Comparison of ENCODE assay signal across 8 cellular contexts in the genomic region with DNA sequence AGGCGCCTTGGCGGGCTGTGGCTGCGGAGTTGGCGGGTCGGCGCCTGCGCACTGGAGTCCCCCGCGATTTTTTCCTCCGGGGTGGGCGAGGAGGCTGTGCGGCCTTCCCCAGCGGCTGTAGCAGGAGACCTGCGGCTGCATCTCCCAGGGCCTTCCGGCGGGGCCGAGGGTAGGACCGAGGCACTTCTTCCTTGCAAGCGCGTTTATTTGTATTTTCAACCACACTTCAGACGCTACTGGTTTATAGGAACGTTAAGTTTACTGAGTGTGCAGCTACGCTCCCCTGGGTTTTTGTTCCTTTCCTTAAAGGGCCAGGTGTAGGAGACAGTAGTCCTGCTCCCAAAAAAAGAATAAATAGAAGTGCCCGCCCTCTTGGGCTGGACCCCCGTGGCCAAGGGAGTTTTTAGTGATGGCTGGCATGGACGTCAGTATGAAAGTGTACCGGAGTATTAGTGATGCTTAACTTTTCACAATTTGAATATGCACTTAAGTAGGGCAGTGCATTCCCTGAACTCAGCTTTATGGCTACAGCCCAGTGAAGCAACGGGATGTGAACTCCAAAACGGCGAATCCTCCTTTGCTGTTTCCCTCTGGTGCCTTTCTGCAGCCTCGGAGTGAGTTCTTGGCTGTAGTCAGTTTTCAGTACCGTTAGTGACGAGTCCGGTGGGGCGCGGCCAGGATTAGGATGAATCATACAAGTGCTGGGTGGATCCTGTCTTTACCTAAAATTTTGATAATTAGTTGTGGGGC. TPM values are rescaled to one million over a fixed set of nuclear protein-coding genes. Genes with fewer than 3 reads are reported as not detected.
DNase-seq lines count a peak whose midpoint lies in the region; ATAC-seq and TF ChIP-seq lines count a peak whose summit lies in the region.

No MANE protein-coding gene starts in this region.

- DNase-seq in COLO829 (ENCODE audit: low spot score) (peak; percentile 93), activated gamma-delta T cell treated with Interleukin-2 at 50 U/mL for 16 hours (peak; percentile 94), fibroblast of villous mesenchyme (ENCODE audit: low read depth) (peak; percentile 87), neural crest cell (ENCODE audit: low read depth, low spot score) (no peak)

- no peaks in the 10 kb centered on the region for H3K27me3 ChIP-seq in HUES48 (ENCODE audit: control insufficient read depth, insufficient read depth, low read length)
- no peaks in the 10 kb centered on the region for H3K27me3 ChIP-seq in stomach smooth muscle (ENCODE audit: control insufficient read depth in 1 of 2, insufficient read depth in 2 of 2, low read length in 2 of 2)

- H3K9me3 ChIP-seq in HUES48 (ENCODE audit: control insufficient read depth, insufficient read depth, low read length) (no peaks in the 10 kb centered on the region), stomach smooth muscle (ENCODE audit: control insufficient read depth in 2 of 2, low read length in 2 of 2) (no peaks in the 10 kb centered on the region)

- H3K4me3 ChIP-seq in HUES48 (ENCODE audit: low read depth, low read length) (peak overlapping the region; percentile 71), fibroblast of villous mesenchyme (ENCODE audit: low read depth, low read length) (peak overlapping the region; percentile 85), stomach smooth muscle (ENCODE audit: low read length in 2 of 2) (peak overlapping the region; percentile 86 to 98)

- H3K9me3 Mint-ChIP-seq in neural crest cell, result no peaks in the 10 kb centered on the region

- H3K36me3 ChIP-seq in HUES48 (ENCODE audit: control insufficient read depth, insufficient read depth, low read length) (peaks cover 15% of the 10 kb centered on the region), stomach smooth muscle (ENCODE audit: control insufficient read depth in 2 of 2, insufficient read depth in 2 of 2, low read length in 2 of 2) (peaks cover 0 to 2% of the 10 kb centered on the region in 2 donors)

- H3K27me3 Mint-ChIP-seq in neural crest cell (ENCODE audit: low read depth), result no peaks in the 10 kb centered on the region

- H3K27ac ChIP-seq in HUES48 (ENCODE audit: low read depth, low read length) (peak overlapping the region; percentile 97), stomach smooth muscle (ENCODE audit: low read length) (peak overlapping the region; percentile 86)

- H3K36me3 Mint-ChIP-seq in neural crest cell (ENCODE audit: low read depth), result peaks cover 20% of the 10 kb centered on the region

- H3K4me1 ChIP-seq in HUES48 (ENCODE audit: control insufficient read depth, insufficient read depth, low read length), result peaks cover 28% of the 10 kb centered on the region
- H3K4me1 ChIP-seq in stomach smooth muscle (ENCODE audit: control insufficient read depth, insufficient read depth, low read length), result peaks cover 17% of the 10 kb centered on the region

- peak overlapping the region; percentile 97 for H3K4me3 Mint-ChIP-seq in neural crest cell

- TF ChIP-seq CTCF in fibroblast of villous mesenchyme (IDR thresholded peaks at IDR 0.05; ENCODE audit: insufficient read depth, low read depth, low read length) (no peak), neural crest cell (conservative IDR thresholded peaks at IDR 0.05) (no peak)

- ATAC-seq in GM21381 (IDR thresholded peaks at IDR 0.05; ENCODE audit: unreplicated experiment), result peak; percentile 22

- peak; percentile 86 for TF ChIP-seq POLR2A in Raji (IDR thresholded peaks at IDR 0.05; ENCODE audit: insufficient read depth, low read depth, low read length)

- H3K4me1 Mint-ChIP-seq in neural crest cell, result peaks cover 44% of the 10 kb centered on the region

- peak overlapping the region; percentile 99 for H3K27ac Mint-ChIP-seq in neural crest cell (ENCODE audit: unreplicated experiment)

- H3K9ac ChIP-seq in HUES48 (ENCODE audit: low read depth, low read length) (peak overlapping the region; percentile 96), stomach smooth muscle (ENCODE audit: low read length in 2 of 2) (peak overlapping the region; percentile 91 to 93)

RNA-seq across cellular contexts. Expression of gene FBXO5, which starts 1.0 kb away (rescaled TPM):
- total RNA-seq in fibroblast of villous mesenchyme, result 15.5 and 22.5 TPM in 2 replicates
- 56.3 TPM in 2 replicates for total RNA-seq in neural crest cell

RNA-seq across cellular contexts. Expression of gene MTRF1L, which starts 18.7 kb away (rescaled TPM):
- total RNA-seq in fibroblast of villous mesenchyme (19.3 and 28.9 TPM in 2 replicates), neural crest cell (22.5 and 23.2 TPM in 2 replicates)
